ENCODE assay signal across 11 cellular contexts in the genomic region with DNA sequence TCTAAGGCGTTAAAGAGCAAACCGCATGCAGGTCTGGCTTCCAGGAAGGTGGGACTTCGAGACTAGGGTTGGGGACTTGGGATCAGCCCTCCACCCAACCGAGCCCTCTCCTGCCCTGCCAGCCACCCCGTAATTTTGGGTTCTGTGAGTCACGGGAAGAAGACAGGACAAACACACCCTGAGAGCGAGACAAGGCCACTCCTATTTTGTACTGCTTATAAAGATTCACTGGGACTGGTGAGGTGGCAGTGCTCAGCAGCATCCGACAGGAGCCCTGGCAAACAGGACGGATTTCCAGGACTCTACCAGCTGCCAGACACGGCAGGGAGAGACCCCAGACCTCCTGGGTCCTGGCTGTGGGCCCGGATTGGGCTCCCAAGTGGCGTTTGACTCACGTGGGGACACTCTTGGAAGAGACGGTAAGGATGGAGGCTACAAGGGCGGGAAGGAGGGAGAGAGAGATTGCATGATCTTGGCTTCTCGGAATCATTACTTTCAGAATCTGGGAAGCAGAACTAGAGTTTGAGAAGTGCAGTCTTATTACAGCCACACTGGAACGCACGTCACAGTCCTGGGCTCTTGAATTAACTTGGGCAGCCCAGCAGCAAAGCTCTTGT. TPM values are rescaled to one million over a fixed set of nuclear protein-coding genes. Genes with fewer than 3 reads are reported as not detected.
A peak's percentile ranks its signal among the peaks of the same experiment; 100 is the strongest.
DNase-seq lines count a peak whose midpoint lies in the region; ATAC-seq and TF ChIP-seq lines count a peak whose summit lies in the region.
"Had no signal": no experiment of that assay in that cellular context is flagged by ENCODE, and none has a peak within 500 bp of the region (broad histone marks: within the 10 kb centered on the region; RNA-seq: fewer than 3 reads in every experiment).

TSS of gene C5AR2 (plus strand) at position 245 of the 617 bp plus-strand sequence. CDS start 8,625 bp downstream, outside the sequence.

- ATAC-seq in left ventricle myocardium superior (peak; percentile 40), sciatic nerve (peak; percentile 57)

- H3K27me3 ChIP-seq in prostate gland (replicated peaks; ENCODE audit: insufficient read depth), result no peaks in the 10 kb centered on the region

- no peaks in the 10 kb centered on the region for H3K36me3 ChIP-seq in prostate gland

- DNase-seq in Daoy (ENCODE audit: low read depth), result peak; percentile 38
- DNase-seq in left ventricle myocardium superior, result no peak
- no peak for DNase-seq in sciatic nerve (ENCODE audit: low spot score)
- no peak for DNase-seq in SIG-M5 treated with dmso at 0.1 percent for 504 hours (lab: John Stamatoyannopoulos, UW; ENCODE audit: unreplicated experiment)
- no peak for DNase-seq in HCEC 1CT
- no peak for DNase-seq in T1000 (lab: John Stamatoyannopoulos, UW)
- no peak for DNase-seq in prostate gland (ENCODE audit: low spot score)
- DNase-seq: amniotic stem cell; CD4-positive, alpha-beta T cell; naive B cell had no signal

- no peak within 1 kb of the TSS for H3K4me3 ChIP-seq in prostate gland

- no peaks in the 10 kb centered on the region for H3K4me1 ChIP-seq in prostate gland (replicated peaks)

- peak within 1 kb of the TSS; percentile 64 for H3K27ac ChIP-seq in adipose tissue (ENCODE audit: low read depth, low read length)
- H3K27ac ChIP-seq in prostate gland, result no peak within 1 kb of the TSS

- WGBS in adipose tissue, 3 donors, result 48 to 54% (median 51%) methylated on average over 18 of the region's 18 CpGs
- WGBS in prostate gland, result 43% methylated on average over 18 of the region's 18 CpGs

- TF ChIP-seq CTCF in prostate gland (IDR thresholded peaks at IDR 0.05), result no peak

- H3K9me3 ChIP-seq in prostate gland, result no peaks in the 10 kb centered on the region

- intact Hi-C loops in left ventricle myocardium superior (cut with micrococcal nuclease), result no loop called here
- intact Hi-C loops in sciatic nerve (cut with DNase I), result no loop called here
- intact Hi-C loops in prostate gland (cut with DNase I), result no loop called here

- no peak for TF ChIP-seq POLR2A in prostate gland (IDR thresholded peaks at IDR 0.05)

RNA-seq across cellular contexts. Expression of gene C5AR2, which starts in this region (rescaled TPM):
- 0.17 TPM in 1 of 2 replicates, not detected in the other for total RNA-seq in Daoy (2014; rRNA removed; shearing (Covaris generic))
- polyA plus RNA-seq in adipose tissue, result 1 to 10 TPM in 1 of 3 donors, under 1 TPM in 2; 0.44 to 4.2 (median 0.90) TPM
- total RNA-seq in left ventricle myocardium superior, result 0.42 TPM
- 6.1 TPM for total RNA-seq in sciatic nerve
- 1 to 10 TPM in 1 of 2 donors, not detected in 1; 1.9 TPM for total RNA-seq in prostate gland

Comparison
In these comparisons a context has a peak if more than half of its experiments do, and no peak if none do; other contexts are left out.
1. Peak in DNase-seq in Daoy; RNA of the gene not detected or under 1 TPM.
2. Peak in ATAC-seq in left ventricle myocardium superior; RNA of the gene not detected or under 1 TPM.